12 cellular contexts compared by ENCODE assay signal in the genomic region with DNA sequence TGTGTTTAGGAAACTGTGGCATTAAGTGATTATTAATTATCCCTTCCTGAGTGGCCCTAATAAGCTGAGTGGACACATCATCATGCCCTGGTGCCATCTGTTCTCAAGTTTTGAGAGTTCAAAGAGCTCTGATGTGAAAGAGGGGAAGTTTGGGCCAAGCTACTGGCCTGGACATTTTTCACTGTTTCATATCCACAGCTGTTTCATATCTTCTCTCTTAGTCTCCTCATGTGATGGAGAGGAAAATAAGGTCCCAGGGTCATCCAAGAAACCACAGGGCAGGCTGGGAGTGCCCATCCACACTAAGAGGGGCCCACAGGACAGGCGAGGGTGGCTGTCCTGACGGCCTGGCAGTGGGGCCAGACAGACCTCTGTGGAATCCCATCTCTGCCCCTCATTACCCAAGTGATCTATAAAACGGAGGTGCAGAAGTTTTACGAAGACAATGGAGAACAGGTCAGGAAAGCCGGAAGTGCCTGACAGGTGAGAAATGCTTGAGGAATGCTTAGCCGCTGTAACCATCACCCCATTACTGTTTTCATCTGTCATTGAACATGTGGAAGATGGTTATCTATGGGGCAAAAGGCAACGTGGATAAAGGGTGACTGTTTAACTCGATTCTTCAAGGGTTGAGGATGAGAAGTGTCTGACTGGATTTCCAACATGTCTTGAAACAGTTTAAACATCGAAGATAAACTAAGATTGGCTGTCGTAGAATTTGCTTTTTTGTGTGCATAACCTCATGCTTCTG. TPM values are rescaled to one million over a fixed set of nuclear protein-coding genes. Genes with fewer than 3 reads are reported as not detected.
DNase-seq lines count a peak whose midpoint lies in the region; ATAC-seq, FAIRE-seq and TF ChIP-seq lines count a peak whose summit lies in the region.
"Had no signal": no experiment of that assay in that cellular context is flagged by ENCODE, and none has a peak within 500 bp of the region (broad histone marks: within the 10 kb centered on the region; RNA-seq: fewer than 3 reads in every experiment).

No MANE protein-coding gene starts in this region.

- no peak overlapping the region for H3K4me3 Mint-ChIP-seq in astrocyte (ENCODE audit: unreplicated experiment)
- H3K4me3 Mint-ChIP-seq in naive thymus-derived CD4-positive, alpha-beta T cell = peak overlapping the region in 3 of 10 donors; percentile 25 to 87 (median 81)

- H4K20me1 ChIP-seq in BLaER1 (peaks cover 100% of the 10 kb centered on the region), astrocyte (ENCODE audit: insufficient read depth, low read length) (peaks cover 7% of the 10 kb centered on the region)

- no peaks in the 10 kb centered on the region for H3K9me3 ChIP-seq in BLaER1
- no peaks in the 10 kb centered on the region for H3K9me3 ChIP-seq in astrocyte (ENCODE audit: insufficient read depth, low read depth, low read length)
- H3K9me3 ChIP-seq in naive thymus-derived CD4-positive, alpha-beta T cell (ENCODE audit: control insufficient read depth in 2 of 3, low read length in 3 of 3) = no peaks in the 10 kb centered on the region
- H3K9me3 ChIP-seq: tibial artery had no signal

- H3K27ac ChIP-seq in BLaER1 (peak overlapping the region; percentile 31; the same call in 1 of the 2 replicates), astrocyte (ENCODE audit: low read depth, low read length) (peak overlapping the region; percentile 66)
- H3K27ac ChIP-seq in naive thymus-derived CD4-positive, alpha-beta T cell (ENCODE audit: low read depth, low read length) = peak overlapping the region; percentile 68
- H3K27ac ChIP-seq: tibial artery had no signal

- H3K27me3 ChIP-seq in BLaER1 (no peaks in the 10 kb centered on the region), astrocyte (ENCODE audit: insufficient read depth, low read length) (no peaks in the 10 kb centered on the region)
- no peaks in the 10 kb centered on the region for H3K27me3 ChIP-seq in naive thymus-derived CD4-positive, alpha-beta T cell (ENCODE audit: control insufficient read depth in 2 of 2, insufficient read depth in 2 of 2, low read length in 2 of 2)
- H3K27me3 ChIP-seq: tibial artery had no signal

- H3K9ac ChIP-seq in BLaER1 (no peak overlapping the region), astrocyte (ENCODE audit: low read length) (peak overlapping the region; percentile 25)

- ATAC-seq in naive thymus-derived CD4-positive, alpha-beta T cell = no peak
- ATAC-seq in GM19455 (IDR thresholded peaks at IDR 0.05; ENCODE audit: unreplicated experiment) = no peak

- intact Hi-C loops in naive thymus-derived CD4-positive, alpha-beta T cell (cut with micrococcal nuclease) = no loop called here

- POLR2A ChIA-PET in naive thymus-derived CD4-positive, alpha-beta T cell (lab: Charles Lee) = interaction anchor here (5.2 kb wide), 1 partner anchor 13 kb away, joined by 107 read pairs; the partner anchor contains the start of gene HK2

- H3K4me3 ChIP-seq in BLaER1 (no peak overlapping the region), astrocyte (ENCODE audit: insufficient read depth, low read depth, low read length) (no peak overlapping the region)
- H3K4me3 ChIP-seq in naive thymus-derived CD4-positive, alpha-beta T cell (ENCODE audit: low read length) = no peak overlapping the region
- H3K4me3 ChIP-seq: tibial artery had no signal

- H3K36me3 Mint-ChIP-seq in astrocyte (ENCODE audit: low read depth, unreplicated experiment) = peaks cover 13% of the 10 kb centered on the region
- peaks cover 4 to 20% (median 16%) of the 10 kb centered on the region in 5 donors for H3K36me3 Mint-ChIP-seq in naive thymus-derived CD4-positive, alpha-beta T cell

- peak overlapping the region; percentile 93; the same call in 1 of the 2 replicates for H3K4me2 ChIP-seq in BLaER1
- peak overlapping the region; percentile 10 for H3K4me2 ChIP-seq in astrocyte (ENCODE audit: low read length)

- DNase-seq in HCEC 1CT (peak; percentile 87), astrocyte (ENCODE audit: low read depth) (peak; percentile 81), globus pallidus (ENCODE audit: low spot score) (no peak), NCI-H1694 (lab: John Stamatoyannopoulos, UW) (no peak)
- no peak for DNase-seq in naive thymus-derived CD4-positive, alpha-beta T cell
- DNase-seq in stimulated activated CD4-positive, alpha-beta T cell treated with anti-CD3 and anti-CD28 coated beads, Interleukin-15, amount 100 ng/mL, for 24 hours = no peak
- DNase-seq: dermis blood vessel endothelial cell; NCI-H1930; stimulated activated CD4-positive, alpha-beta T cell treated with anti-CD3 and anti-CD28 coated beads, Interleukin-2, amount 100 ng/mL, for 48 hours; tibial artery had no signal

- no peak for FAIRE-seq in astrocyte (lab: Jason Lieb, UNC)

- peaks cover 75% of the 10 kb centered on the region for H3K36me3 ChIP-seq in BLaER1
- H3K36me3 ChIP-seq in astrocyte (ENCODE audit: insufficient read depth, low read length) = no peaks in the 10 kb centered on the region
- H3K36me3 ChIP-seq in naive thymus-derived CD4-positive, alpha-beta T cell (ENCODE audit: control insufficient read depth in 2 of 3, insufficient read depth in 3 of 3, low read length in 3 of 3) = peaks cover 0 to 11% (median 0%) of the 10 kb centered on the region in 3 experiments

- H3K27ac Mint-ChIP-seq in astrocyte (ENCODE audit: unreplicated experiment) = peak overlapping the region; percentile 76
- H3K27ac Mint-ChIP-seq in naive thymus-derived CD4-positive, alpha-beta T cell = peak overlapping the region; percentile 48 to 99 (median 97)

- H3K79me2 ChIP-seq in astrocyte (ENCODE audit: insufficient read depth, low read length) = peaks cover 11% of the 10 kb centered on the region

- peaks cover 41% of the 10 kb centered on the region for H3K4me1 Mint-ChIP-seq in astrocyte (ENCODE audit: low read depth, unreplicated experiment)
- peaks cover 56 to 82% (median 71%) of the 10 kb centered on the region in 7 donors for H3K4me1 Mint-ChIP-seq in naive thymus-derived CD4-positive, alpha-beta T cell

- H3K27me3 Mint-ChIP-seq in astrocyte (ENCODE audit: low read depth, unreplicated experiment) = no peaks in the 10 kb centered on the region
- H3K27me3 Mint-ChIP-seq in naive thymus-derived CD4-positive, alpha-beta T cell = no peaks in the 10 kb centered on the region

- H2AFZ ChIP-seq in astrocyte (ENCODE audit: low read depth, low read length) = no peak overlapping the region

- TF ChIP-seq CTCF in astrocyte (IDR thresholded peaks at IDR 0.05; ENCODE audit: insufficient read depth, low read depth, low read length) = no peak

- CTCF ChIA-PET in naive thymus-derived CD4-positive, alpha-beta T cell (lab: Charles Lee) = interaction anchor here (2.5 to 5.6 kb wide), 3 partner anchors 14 to 137 kb away, joined by 10 to 52 read pairs (median 31); partner anchors contain the start of gene HK2

- no peaks in the 10 kb centered on the region for H3K9me3 Mint-ChIP-seq in astrocyte (ENCODE audit: unreplicated experiment)
- H3K9me3 Mint-ChIP-seq in naive thymus-derived CD4-positive, alpha-beta T cell = no peaks in the 10 kb centered on the region

- peaks cover 56% of the 10 kb centered on the region for H3K4me1 ChIP-seq in BLaER1
- H3K4me1 ChIP-seq in astrocyte (ENCODE audit: insufficient read depth, low read length) = peaks cover 21% of the 10 kb centered on the region
- H3K4me1 ChIP-seq in naive thymus-derived CD4-positive, alpha-beta T cell (ENCODE audit: control insufficient read depth in 2 of 2, insufficient read depth in 2 of 2, low read length in 2 of 2) = peaks cover 25 to 51% of the 10 kb centered on the region in 2 donors

RNA-seq across cellular contexts. Expression of gene HK2, which starts 17.1 kb away (rescaled TPM):
- total RNA-seq in astrocyte = 46.2 and 46.7 TPM in 2 replicates
- total RNA-seq in naive thymus-derived CD4-positive, alpha-beta T cell = 10 to 100 TPM; 11.1 to 74.6 (median 17.7) TPM
- polyA plus RNA-seq in naive thymus-derived CD4-positive, alpha-beta T cell = 1 to 10 TPM; 3.6 to 6.3 TPM

Comparison
In these comparisons a context has a peak if more than half of its experiments do, and no peak if none do; other contexts are left out.
1. DNase-seq: peak in HCEC 1CT (single experiment) and astrocyte (single experiment); none in naive thymus-derived CD4-positive, alpha-beta T cell (0 of 9), stimulated activated CD4-positive, alpha-beta T cell treated with anti-CD3 and anti-CD28 coated beads, Interleukin-15, amount 100 ng/mL, for 24 hours (single experiment), globus pallidus (single experiment) and NCI-H1694 (single experiment).
2. Peak in every context shown above with its lines, with median percentiles within 50 percentile points of each other: H3K27ac ChIP-seq.